ENCODE assay signal across 27 cellular contexts in the genomic region with DNA sequence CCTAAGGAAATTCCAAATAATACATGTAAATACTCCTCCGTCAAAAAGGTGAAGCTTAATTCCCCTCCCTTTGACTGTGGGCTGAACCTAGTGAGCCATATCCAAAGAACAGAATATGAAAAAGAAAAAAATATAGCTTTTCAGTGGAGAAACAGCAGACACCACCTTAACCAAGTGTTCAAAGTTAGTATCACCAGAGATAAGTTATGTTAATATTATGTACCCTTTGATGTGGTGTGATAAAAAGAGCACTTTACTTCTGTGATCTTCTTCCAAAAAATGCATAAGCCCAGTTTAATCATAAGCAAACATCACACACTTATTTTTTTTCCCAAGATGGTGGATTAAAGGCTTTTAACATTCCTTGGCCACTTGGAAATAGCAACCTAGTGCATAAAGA.
"Had no signal": no experiment of that assay in that cellular context is flagged by ENCODE, and none has a peak within 500 bp of the region (broad histone marks: within the 10 kb centered on the region; RNA-seq: fewer than 3 reads in every experiment).

No MANE protein-coding gene starts in this region.

- H3K4me3 ChIP-seq: colonic mucosa, coronary artery, dorsolateral prefrontal cortex, esophagus muscularis mucosa, esophagus squamous epithelium, gastrocnemius medialis, gastroesophageal sphincter, heart left ventricle, heart right ventricle had no signal

- H3K27ac ChIP-seq: colonic mucosa, coronary artery, dorsolateral prefrontal cortex, esophagus muscularis mucosa, esophagus squamous epithelium, foreskin keratinocyte, gastrocnemius medialis, gastroesophageal sphincter, heart left ventricle, heart right ventricle had no signal

- H3K4me1 Mint-ChIP-seq: endodermal cell had no signal

- H3K27me3 Mint-ChIP-seq: dendritic cell treated with granulocyte-macrophage colony-stimulating factor and Interleukin-4, amounts not matched to agents 40 ng/mL and 50 ng/mL, for 4 days; effector memory CD8-positive, alpha-beta T cell had no signal

- H3K4me1 ChIP-seq: colonic mucosa, esophagus muscularis mucosa, esophagus squamous epithelium, gastrocnemius medialis, gastroesophageal sphincter, heart left ventricle, heart right ventricle had no signal

- FAIRE-seq: colon, endothelial cell of umbilical vein, frontal cortex had no signal

- H3K4me3 Mint-ChIP-seq: dendritic cell treated with granulocyte-macrophage colony-stimulating factor and Interleukin-4, amounts not matched to agents 40 ng/mL and 50 ng/mL, for 4 days; effector memory CD8-positive, alpha-beta T cell; endodermal cell had no signal

- ATAC-seq: effector memory CD8-positive, alpha-beta T cell; esophagus mucosa; foreskin keratinocyte; gastrocnemius medialis; gastroesophageal sphincter; heart left ventricle; heart right ventricle had no signal

- H3K9me3 ChIP-seq: colonic mucosa, gastrocnemius medialis had no signal

- H3K36me3 ChIP-seq: colonic mucosa, esophagus muscularis mucosa, esophagus squamous epithelium, gastrocnemius medialis, gastroesophageal sphincter, heart left ventricle, heart right ventricle had no signal

- H3K27me3 ChIP-seq: colonic mucosa, dorsolateral prefrontal cortex, esophagus muscularis mucosa, esophagus squamous epithelium, foreskin keratinocyte, gastrocnemius medialis had no signal

- DNase-seq: colonic mucosa; cortex of kidney; dermis blood vessel endothelial cell; dorsolateral prefrontal cortex; effector CD4-positive, alpha-beta T cell; effector CD8-positive, alpha-beta T cell; effector memory CD4-positive, alpha-beta T cell; effector memory CD8-positive, alpha-beta T cell; endodermal cell; erythroblast; esophagus squamous epithelium; foreskin fibroblast; foreskin keratinocyte; foreskin melanocyte; gastrocnemius medialis; glutamatergic neuron; head of caudate nucleus; heart left ventricle; heart right ventricle had no signal

- H3K27ac Mint-ChIP-seq: dendritic cell treated with granulocyte-macrophage colony-stimulating factor and Interleukin-4, amounts not matched to agents 40 ng/mL and 50 ng/mL, for 4 days; effector memory CD8-positive, alpha-beta T cell; endodermal cell had no signal
